Comparison of ENCODE assay signal across 9 cellular contexts in the genomic region with DNA sequence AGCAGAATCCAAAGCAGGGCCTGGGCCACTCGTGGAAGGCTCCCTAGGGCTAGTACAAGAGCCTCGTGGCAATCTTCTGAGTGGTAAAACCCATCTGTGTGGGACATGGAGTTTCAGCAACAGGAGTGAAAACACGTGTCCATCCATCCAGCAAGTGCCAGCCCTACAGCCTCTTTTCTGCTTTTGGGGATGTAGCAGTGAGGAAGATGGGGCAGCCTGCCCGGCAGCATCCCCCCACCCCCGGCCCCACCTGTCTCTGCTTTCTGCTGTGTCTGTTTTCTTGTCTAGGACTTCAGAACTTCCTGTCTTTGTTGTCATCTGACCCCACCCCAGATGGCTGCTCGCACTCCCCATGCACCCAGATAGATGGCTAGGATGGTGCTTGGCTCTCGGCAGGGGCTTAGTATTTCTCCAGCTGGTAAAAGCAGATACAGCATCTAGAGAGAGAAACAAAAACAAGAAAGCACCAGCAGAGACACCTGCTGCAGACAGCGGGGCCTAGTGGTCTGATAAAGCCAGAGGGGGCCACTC. TPM values are rescaled to one million over a fixed set of nuclear protein-coding genes. Genes with fewer than 3 reads are reported as not detected.
DNase-seq lines count a peak whose midpoint lies in the region; ATAC-seq, FAIRE-seq and TF ChIP-seq lines count a peak whose summit lies in the region.
"Had no signal": no experiment of that assay in that cellular context is flagged by ENCODE, and none has a peak within 500 bp of the region (broad histone marks: within the 10 kb centered on the region; RNA-seq: fewer than 3 reads in every experiment).

No MANE protein-coding gene starts in this region.

- H3K27me3 ChIP-seq in transverse colon, result peaks cover under 1% of the 10 kb centered on the region

- in situ Hi-C loops in transverse colon (cut with MboI; ENCODE audit: low pct_ligation_motif_present in 1 of 4, low pct_unique_long_range_greater_than_20kb in 1 of 4, low sequenced_read_pairs in 3 of 4), result no loop called here

- peaks cover 3% of the 10 kb centered on the region for H3K36me3 Mint-ChIP-seq in activated naive CD4-positive, alpha-beta T cell treated with anti-CD3 and anti-CD28 coated beads, Interleukin-2, amount 50 U/mL, for 24 hours
- peaks cover 19% of the 10 kb centered on the region for H3K36me3 Mint-ChIP-seq in activated T-helper 2 cell treated with anti-CD3 and anti-CD28 coated beads, Interferon-gamma antibody, Interleukin-2, Interleukin-4, amounts not matched to agents 10 μg/mL and 5 μg/mL and 100 μg/mL, durations not matched to agents 14 hours and 24 hours and 36 hours (ENCODE audit: low read depth)

- H3K27ac ChIP-seq in kidney (ENCODE audit: low read depth in 2 of 2, low read length in 2 of 2) (no peak overlapping the region), transverse colon (peak overlapping the region; percentile 90 to 98 (median 92))

- H3K4me3 ChIP-seq in kidney (ENCODE audit: low read length in 2 of 2) (peak overlapping the region; percentile 2 to 82), transverse colon (peak overlapping the region in 2 of 4 donors; percentile 89 to 94)

- TF ChIP-seq POLR2A in transverse colon (IDR thresholded peaks at IDR 0.05), result no peak

- no peak for TF ChIP-seq EP300 in transverse colon (IDR thresholded peaks at IDR 0.05; ENCODE audit: low read depth)

- WGBS in transverse colon (ENCODE audit: low coverage in 1 of 2), 2 donors, result 41 to 47% methylated on average over 4 to 8 of the region's 8 CpGs

- peak overlapping the region in 1 of 2 donors; percentile 85 for H3K9ac ChIP-seq in kidney (ENCODE audit: low read length in 2 of 2)

- no peaks in the 10 kb centered on the region for H3K9me3 Mint-ChIP-seq in activated naive CD4-positive, alpha-beta T cell treated with anti-CD3 and anti-CD28 coated beads, Interleukin-2, amount 50 U/mL, for 24 hours
- H3K9me3 Mint-ChIP-seq in activated T-helper 2 cell treated with anti-CD3 and anti-CD28 coated beads, Interferon-gamma antibody, Interleukin-2, Interleukin-4, amounts not matched to agents 10 μg/mL and 5 μg/mL and 100 μg/mL, durations not matched to agents 14 hours and 24 hours and 36 hours, result no peaks in the 10 kb centered on the region

- peak overlapping the region; percentile 59 for H3K27ac Mint-ChIP-seq in activated naive CD4-positive, alpha-beta T cell treated with anti-CD3 and anti-CD28 coated beads, Interleukin-2, amount 50 U/mL, for 24 hours
- peak overlapping the region; percentile 38 for H3K27ac Mint-ChIP-seq in activated T-helper 2 cell treated with anti-CD3 and anti-CD28 coated beads, Interferon-gamma antibody, Interleukin-2, Interleukin-4, amounts not matched to agents 10 μg/mL and 5 μg/mL and 100 μg/mL, durations not matched to agents 14 hours and 24 hours and 36 hours

- TF ChIP-seq CTCF in kidney (IDR thresholded peaks at IDR 0.05; ENCODE audit: borderline replicate concordance, extremely low read depth, insufficient read depth) (no peak), transverse colon (IDR thresholded peaks at IDR 0.05) (no peak)

- DNase-seq in activated naive CD4-positive, alpha-beta T cell (lab: John Stamatoyannopoulos, UW), result no peak
- no peak for DNase-seq in activated T-helper 2 cell treated with anti-CD3 and anti-CD28 coated beads, Interferon-gamma antibody, Interleukin-2, Interleukin-4, amounts not matched to agents 10 μg/mL and 5 μg/mL and 100 μg/mL, durations not matched to agents 14 hours and 24 hours and 36 hours (ENCODE audit: low spot score)
- no peak for DNase-seq in kidney
- DNase-seq in transverse colon, result no peak
- no peak for DNase-seq in NCI-H146 (lab: John Stamatoyannopoulos, UW)
- DNase-seq in SKM-1 treated with dmso at 0.1 percent for 144 hours (lab: John Stamatoyannopoulos, UW; ENCODE audit: unreplicated experiment), result no peak
- DNase-seq: NCI-H1048 had no signal

- no peak for ATAC-seq in GM18502 (IDR thresholded peaks at IDR 0.05; ENCODE audit: poor library complexity, unreplicated experiment)

- peaks cover 23% of the 10 kb centered on the region for H3K4me1 Mint-ChIP-seq in activated naive CD4-positive, alpha-beta T cell treated with anti-CD3 and anti-CD28 coated beads, Interleukin-2, amount 50 U/mL, for 24 hours
- H3K4me1 Mint-ChIP-seq in activated T-helper 2 cell treated with anti-CD3 and anti-CD28 coated beads, Interferon-gamma antibody, Interleukin-2, Interleukin-4, amounts not matched to agents 10 μg/mL and 5 μg/mL and 100 μg/mL, durations not matched to agents 14 hours and 24 hours and 36 hours (ENCODE audit: low read depth), result peaks cover 18% of the 10 kb centered on the region

- H3K9me3 ChIP-seq in kidney (ENCODE audit: control insufficient read depth in 1 of 2, low read length in 2 of 2) (no peaks in the 10 kb centered on the region), transverse colon (no peaks in the 10 kb centered on the region)

- H3K36me3 ChIP-seq in kidney (ENCODE audit: control insufficient read depth in 1 of 2, insufficient read depth in 2 of 2, low read length in 2 of 2) (peaks cover 0 to 2% of the 10 kb centered on the region in 2 donors), transverse colon (peaks cover 0 to 6% (median 0%) of the 10 kb centered on the region in 4 donors)

- peak overlapping the region; percentile 66 for H3K4me3 Mint-ChIP-seq in activated naive CD4-positive, alpha-beta T cell treated with anti-CD3 and anti-CD28 coated beads, Interleukin-2, amount 50 U/mL, for 24 hours
- peak overlapping the region; percentile 71 for H3K4me3 Mint-ChIP-seq in activated T-helper 2 cell treated with anti-CD3 and anti-CD28 coated beads, Interferon-gamma antibody, Interleukin-2, Interleukin-4, amounts not matched to agents 10 μg/mL and 5 μg/mL and 100 μg/mL, durations not matched to agents 14 hours and 24 hours and 36 hours (ENCODE audit: low read depth)

- intact Hi-C loops in activated T-helper 2 cell treated with anti-CD3 and anti-CD28 coated beads, Interferon-gamma antibody, Interleukin-2, Interleukin-4, amounts not matched to agents 10 μg/mL and 5 μg/mL and 100 μg/mL, durations not matched to agents 14 hours and 24 hours and 36 hours (cut with micrococcal nuclease), result no loop called here
- intact Hi-C loops in kidney (cut with DNase I) (no loop called here), transverse colon (cut with DNase I; ENCODE audit: low total_unique reads) (no loop called here)

- no peaks in the 10 kb centered on the region for H3K27me3 Mint-ChIP-seq in activated naive CD4-positive, alpha-beta T cell treated with anti-CD3 and anti-CD28 coated beads, Interleukin-2, amount 50 U/mL, for 24 hours
- H3K27me3 Mint-ChIP-seq in activated T-helper 2 cell treated with anti-CD3 and anti-CD28 coated beads, Interferon-gamma antibody, Interleukin-2, Interleukin-4, amounts not matched to agents 10 μg/mL and 5 μg/mL and 100 μg/mL, durations not matched to agents 14 hours and 24 hours and 36 hours (ENCODE audit: low read depth), result no peaks in the 10 kb centered on the region

- H3K4me1 ChIP-seq in kidney (ENCODE audit: control insufficient read depth in 1 of 2, insufficient read depth in 1 of 2, low read depth in 1 of 2, low read length in 2 of 2) (peaks cover 11 to 23% of the 10 kb centered on the region in 2 donors), transverse colon (peaks cover 24 to 37% (median 27%) of the 10 kb centered on the region in 4 donors)

- no peak for FAIRE-seq in kidney (lab: Jason Lieb, UNC)

RNA-seq across cellular contexts. Expression of a gene that starts 1.5 kb away (rescaled TPM):
- 12.1 and 13.1 TPM in 2 replicates for total RNA-seq in activated T-helper 2 cell treated with anti-CD3 and anti-CD28 coated beads, Interferon-gamma antibody, Interleukin-2, Interleukin-4, amounts not matched to agents 10 μg/mL and 5 μg/mL and 100 μg/mL, durations not matched to agents 14 hours and 24 hours and 36 hours
- total RNA-seq in kidney (21.9 TPM), transverse colon (100 to 1,000 TPM in 1 of 4 donors, 10 to 100 TPM in 3; 48.0 to 134 (median 77.7) TPM)
- 51.5 TPM for polyA plus RNA-seq in kidney (ENCODE audit: insufficient read depth, low read depth, low replicate concordance)

RNA-seq across cellular contexts. Expression of a gene that starts 1.7 kb away (rescaled TPM):
- total RNA-seq in activated T-helper 2 cell treated with anti-CD3 and anti-CD28 coated beads, Interferon-gamma antibody, Interleukin-2, Interleukin-4, amounts not matched to agents 10 μg/mL and 5 μg/mL and 100 μg/mL, durations not matched to agents 14 hours and 24 hours and 36 hours, result 127 and 138 TPM in 2 replicates
- total RNA-seq in kidney, result 100 TPM
- polyA plus RNA-seq in kidney (ENCODE audit: insufficient read depth, low read depth, low replicate concordance), result 73.6 TPM
- 100 to 1,000 TPM; 118 to 424 (median 140) TPM for total RNA-seq in transverse colon

RNA-seq across cellular contexts. Expression of a gene that starts 4.9 kb away (rescaled TPM):
- 0.32 and 0.44 TPM in 2 replicates for total RNA-seq in activated T-helper 2 cell treated with anti-CD3 and anti-CD28 coated beads, Interferon-gamma antibody, Interleukin-2, Interleukin-4, amounts not matched to agents 10 μg/mL and 5 μg/mL and 100 μg/mL, durations not matched to agents 14 hours and 24 hours and 36 hours
- 1.3 TPM for total RNA-seq in kidney
- polyA plus RNA-seq in kidney (ENCODE audit: insufficient read depth, low read depth, low replicate concordance), result 0.15 TPM
- 1 to 10 TPM in 2 of 4 donors, under 1 TPM in 1, not detected in 1; 0.40 to 2.0 (median 1.9) TPM for total RNA-seq in transverse colon

RNA-seq across cellular contexts. Expression of a gene that starts 17.7 kb away (rescaled TPM):
- 31.6 and 31.8 TPM in 2 replicates for total RNA-seq in activated T-helper 2 cell treated with anti-CD3 and anti-CD28 coated beads, Interferon-gamma antibody, Interleukin-2, Interleukin-4, amounts not matched to agents 10 μg/mL and 5 μg/mL and 100 μg/mL, durations not matched to agents 14 hours and 24 hours and 36 hours
- total RNA-seq in kidney (12.6 TPM), transverse colon (10 to 100 TPM in 3 of 4 donors, 1 to 10 TPM in 1; 7.0 to 35.9 (median 20.5) TPM)
- 13.9 TPM for polyA plus RNA-seq in kidney (ENCODE audit: insufficient read depth, low read depth, low replicate concordance)

RNA-seq across cellular contexts. Expression of a gene that starts 18.4 kb away (rescaled TPM):
- 43.4 and 50.1 TPM in 2 replicates for total RNA-seq in activated T-helper 2 cell treated with anti-CD3 and anti-CD28 coated beads, Interferon-gamma antibody, Interleukin-2, Interleukin-4, amounts not matched to agents 10 μg/mL and 5 μg/mL and 100 μg/mL, durations not matched to agents 14 hours and 24 hours and 36 hours
- total RNA-seq in kidney, result 39.5 TPM
- polyA plus RNA-seq in kidney (ENCODE audit: insufficient read depth, low read depth, low replicate concordance), result 15.9 TPM
- total RNA-seq in transverse colon, result 100 to 1,000 TPM in 2 of 4 donors, 10 to 100 TPM in 2; 52.4 to 190 (median 99.5) TPM

Comparison
In these comparisons a context has a peak if more than half of its experiments do, and no peak if none do; other contexts are left out.
1. H3K27ac ChIP-seq: peak in transverse colon (4 of 4); none in kidney (0 of 2).